Comparison of ENCODE assay signal across 1 cellular context in genomic region chr12:52667509-52667908, GRCh38.
TF ChIP-seq lines count a peak whose summit lies in the region.

No MANE protein-coding gene starts in this region.

TF ChIP-seq in HCT116, 20 proteins besides CTCF, POLR2A, EP300 and RAD21 (continued from another document):
- TF ChIP-seq ELF1 (IDR thresholded peaks at IDR 0.05; ENCODE audit: borderline replicate concordance, low read depth) (no peak), FOSL1 (IDR thresholded peaks at IDR 0.05; ENCODE audit: low read depth) (no peak), SRF (IDR thresholded peaks at IDR 0.05; ENCODE audit: low read depth) (no peak), ZNF274 (IDR thresholded peaks at IDR 0.05; ENCODE audit: low read depth, low read length) (no peak), EZH2 (IDR thresholded peaks at IDR 0.05) (no peak), CBX3 (IDR thresholded peaks at IDR 0.05; ENCODE audit: low read depth) (no peak), EZH2phosphoT487 (IDR thresholded peaks at IDR 0.05; ENCODE audit: borderline replicate concordance) (no peak)
- TF ChIP-seq, protein P1, sequence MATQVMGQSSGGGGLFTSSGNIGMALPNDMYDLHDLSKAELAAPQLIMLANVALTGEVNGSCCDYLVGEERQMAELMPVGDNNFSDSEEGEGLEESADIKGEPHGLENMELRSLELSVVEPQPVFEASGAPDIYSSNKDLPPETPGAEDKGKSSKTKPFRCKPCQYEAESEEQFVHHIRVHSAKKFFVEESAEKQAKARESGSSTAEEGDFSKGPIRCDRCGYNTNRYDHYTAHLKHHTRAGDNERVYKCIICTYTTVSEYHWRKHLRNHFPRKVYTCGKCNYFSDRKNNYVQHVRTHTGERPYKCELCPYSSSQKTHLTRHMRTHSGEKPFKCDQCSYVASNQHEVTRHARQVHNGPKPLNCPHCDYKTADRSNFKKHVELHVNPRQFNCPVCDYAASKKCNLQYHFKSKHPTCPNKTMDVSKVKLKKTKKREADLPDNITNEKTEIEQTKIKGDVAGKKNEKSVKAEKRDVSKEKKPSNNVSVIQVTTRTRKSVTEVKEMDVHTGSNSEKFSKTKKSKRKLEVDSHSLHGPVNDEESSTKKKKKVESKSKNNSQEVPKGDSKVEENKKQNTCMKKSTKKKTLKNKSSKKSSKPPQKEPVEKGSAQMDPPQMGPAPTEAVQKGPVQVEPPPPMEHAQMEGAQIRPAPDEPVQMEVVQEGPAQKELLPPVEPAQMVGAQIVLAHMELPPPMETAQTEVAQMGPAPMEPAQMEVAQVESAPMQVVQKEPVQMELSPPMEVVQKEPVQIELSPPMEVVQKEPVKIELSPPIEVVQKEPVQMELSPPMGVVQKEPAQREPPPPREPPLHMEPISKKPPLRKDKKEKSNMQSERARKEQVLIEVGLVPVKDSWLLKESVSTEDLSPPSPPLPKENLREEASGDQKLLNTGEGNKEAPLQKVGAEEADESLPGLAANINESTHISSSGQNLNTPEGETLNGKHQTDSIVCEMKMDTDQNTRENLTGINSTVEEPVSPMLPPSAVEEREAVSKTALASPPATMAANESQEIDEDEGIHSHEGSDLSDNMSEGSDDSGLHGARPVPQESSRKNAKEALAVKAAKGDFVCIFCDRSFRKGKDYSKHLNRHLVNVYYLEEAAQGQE (IDR thresholded peaks at IDR 0.05; ENCODE audit: low read depth), result no peak
